In genomic region chr19:3507371-3508120, GRCh38 we compare ENCODE assay signal across 9 cellular contexts. TPM values are rescaled to one million over a fixed set of nuclear protein-coding genes. Genes with fewer than 3 reads are reported as not detected.
A peak's percentile ranks its signal among the peaks of the same experiment; 100 is the strongest.
DNase-seq lines count a peak whose midpoint lies in the region; ATAC-seq, FAIRE-seq and TF ChIP-seq lines count a peak whose summit lies in the region.
"Had no signal": no experiment of that assay in that cellular context is flagged by ENCODE, and none has a peak within 500 bp of the region (broad histone marks: within the 10 kb centered on the region; RNA-seq: fewer than 3 reads in every experiment).

No MANE protein-coding gene starts in this region.

- POLR2A ChIA-PET in CD8-positive, alpha-beta memory T cell (lab: Charles Lee), result no interaction called here
- POLR2A ChIA-PET in OCI-LY7 (lab: Charles Lee), result no interaction called here

- H3K4me2 ChIP-seq in OCI-LY7 (ENCODE audit: low read length), result peak overlapping the region; percentile 85

- H3K4me3 ChIP-seq in CD8-positive, alpha-beta memory T cell (ENCODE audit: low read length), result peak overlapping the region; percentile 63
- H3K4me3 ChIP-seq in OCI-LY7 (ENCODE audit: low read depth, low read length, poor library complexity, severe bottlenecking) (peak overlapping the region; percentile 100), breast epithelium (peak overlapping the region; percentile 86 to 100 (median 91)), liver (ENCODE audit: low read depth in 1 of 3, low read length in 3 of 3) (peak overlapping the region; percentile 70 to 90 (median 77)), stomach (peak overlapping the region; percentile 88 to 100 (median 98))

- BruUV-seq in OCI-LY7 (replicated peaks; lab: Mats Ljungman, UMichigan), result TSS peak; percentile 62

- intact Hi-C loops in OCI-LY7 (cut with micrococcal nuclease; ENCODE audit: unreplicated experiment) (loop anchor here (5.0 kb wide), 1 partner anchor 65 kb away; the partner anchor contains the start of gene HMG20B), breast epithelium (cut with DNase I; ENCODE audit: low total_unique reads) (no loop called here), stomach (cut with DNase I; ENCODE audit: low total_unique reads) (no loop called here)

- peaks cover 0 to 50% (median 0%) of the 10 kb centered on the region in 3 donors for H3K36me3 Mint-ChIP-seq in CD8-positive, alpha-beta memory T cell

- TF ChIP-seq EP300 in stomach (IDR thresholded peaks at IDR 0.05), result no peak

- H3K9me3 ChIP-seq in CD8-positive, alpha-beta memory T cell (ENCODE audit: low read length), result no peaks in the 10 kb centered on the region
- no peaks in the 10 kb centered on the region for H3K9me3 ChIP-seq in OCI-LY7 (ENCODE audit: low read length)
- H3K9me3 ChIP-seq in breast epithelium, result no peaks in the 10 kb centered on the region
- no peaks in the 10 kb centered on the region for H3K9me3 ChIP-seq in liver (ENCODE audit: control insufficient read depth in 4 of 4, low read length in 3 of 4)
- no peaks in the 10 kb centered on the region for H3K9me3 ChIP-seq in stomach

- H4K20me1 ChIP-seq in OCI-LY7 (ENCODE audit: insufficient read depth, low read length), result peaks cover 3% of the 10 kb centered on the region; the same call in 1 of the 2 replicates

- H3K27ac Mint-ChIP-seq in CD8-positive, alpha-beta memory T cell, result peak overlapping the region; percentile 61 to 99 (median 92)

- no peaks in the 10 kb centered on the region for H3K9me2 ChIP-seq in OCI-LY7 (ENCODE audit: insufficient read depth, low read length)

- CTCF ChIA-PET in CD8-positive, alpha-beta memory T cell (lab: Charles Lee), result no interaction called here
- CTCF ChIA-PET in OCI-LY7 (lab: Charles Lee; ENCODE audit: unreplicated experiment), result no interaction called here

- no peaks in the 10 kb centered on the region for H3K9me3 Mint-ChIP-seq in CD8-positive, alpha-beta memory T cell

- peak overlapping the region; percentile 65 to 80 for H3K9ac ChIP-seq in liver (ENCODE audit: low read depth in 1 of 2, low read length in 2 of 2)

- no peak for FAIRE-seq in H54 (lab: Jason Lieb, UNC)

- H3K79me2 ChIP-seq in OCI-LY7 (ENCODE audit: insufficient read depth, low read depth, low read length), result peaks cover 31% of the 10 kb centered on the region

- no peak for TF ChIP-seq POLR2A in breast epithelium (IDR thresholded peaks at IDR 0.05)
- TF ChIP-seq POLR2A in stomach (IDR thresholded peaks at IDR 0.05), result no peak
- no peak for TF ChIP-seq POLR2A in H54 (IDR thresholded peaks at IDR 0.05; ENCODE audit: low read depth, low read length)
- no peak for TF ChIP-seq POLR2A in GM18505 (IDR thresholded peaks at IDR 0.05; ENCODE audit: borderline replicate concordance, extremely low read depth, insufficient read depth, insufficient read length)

- 18% methylated on average over 31 of the region's 31 CpGs for WGBS in liver
- 10 to 21% (median 18%) methylated on average over 12 to 31 of the region's 31 CpGs for WGBS in stomach, 5 donors

- peak overlapping the region; percentile 83 for H3K27ac ChIP-seq in CD8-positive, alpha-beta memory T cell (ENCODE audit: low read depth, low read length)
- no peak overlapping the region for H3K27ac ChIP-seq in OCI-LY7 (ENCODE audit: low read depth, low read length, poor library complexity, severe bottlenecking)
- H3K27ac ChIP-seq in breast epithelium, result peak overlapping the region; percentile 95 to 98
- H3K27ac ChIP-seq in liver (ENCODE audit: low read depth in 1 of 2, low read length in 2 of 2), result peak overlapping the region; percentile 81 to 83
- H3K27ac ChIP-seq in stomach, result peak overlapping the region; percentile 25 to 95 (median 92)

- no peak for TF ChIP-seq RAD21 in liver (IDR thresholded peaks at IDR 0.05)

- TF ChIP-seq CTCF in OCI-LY7 (conservative IDR thresholded peaks at IDR 0.05; ENCODE audit: low read length) (no peak), breast epithelium (IDR thresholded peaks at IDR 0.05) (no peak), liver (IDR thresholded peaks at IDR 0.05; ENCODE audit: low read depth, low read length, missing input control) (no peak), stomach (IDR thresholded peaks at IDR 0.05) (no peak)

- H3K27me3 Mint-ChIP-seq in CD8-positive, alpha-beta memory T cell, result peaks cover 0 to 3% of the 10 kb centered on the region in 2 donors

- H2AFZ ChIP-seq in OCI-LY7 (ENCODE audit: low read length), result no peak overlapping the region

- peak overlapping the region; percentile 86 to 96 (median 89) for H3K4me3 Mint-ChIP-seq in CD8-positive, alpha-beta memory T cell

- peaks cover 7% of the 10 kb centered on the region for H3K36me3 ChIP-seq in CD8-positive, alpha-beta memory T cell (ENCODE audit: insufficient read depth, low read length)
- H3K36me3 ChIP-seq in OCI-LY7 (ENCODE audit: insufficient read depth, low read length) (peaks cover 33% of the 10 kb centered on the region; the same call in 1 of the 2 replicates), breast epithelium (no peaks in the 10 kb centered on the region), liver (ENCODE audit: control insufficient read depth in 4 of 4, insufficient read depth in 3 of 4, low read depth in 1 of 4, low read length in 3 of 4) (no peaks in the 10 kb centered on the region), stomach (peaks cover 8 to 37% (median 28%) of the 10 kb centered on the region in 4 donors)

- H3K4me1 Mint-ChIP-seq in CD8-positive, alpha-beta memory T cell, result peaks cover 43 to 63% (median 46%) of the 10 kb centered on the region in 3 donors

- DNase-seq in CD8-positive, alpha-beta memory T cell, result peak in 3 of 5 donors; percentile 11 to 69 (median 21)
- DNase-seq in OCI-LY7 (ENCODE audit: low spot score), result no peak
- peak in 1 of 2 donors; percentile 51 for DNase-seq in breast epithelium (ENCODE audit: low spot score in 2 of 2)
- DNase-seq in stomach, result peak; percentile 35
- no peak for DNase-seq in H54 (ENCODE audit: insufficient read length, low spot score)
- DNase-seq in germinal center (ENCODE audit: low spot score), result no peak

- H3K27me3 ChIP-seq in CD8-positive, alpha-beta memory T cell (ENCODE audit: insufficient read depth, low read length, poor library complexity, severe bottlenecking), result no peaks in the 10 kb centered on the region
- H3K27me3 ChIP-seq in breast epithelium (no peaks in the 10 kb centered on the region), liver (ENCODE audit: control insufficient read depth in 4 of 4, insufficient read depth in 4 of 4, low read length in 3 of 4) (no peaks in the 10 kb centered on the region), stomach (no peaks in the 10 kb centered on the region)

- no peak for ATAC-seq in GM18505 (IDR thresholded peaks at IDR 0.05; ENCODE audit: unreplicated experiment)

- H3K4me1 ChIP-seq in CD8-positive, alpha-beta memory T cell (ENCODE audit: insufficient read depth, low read length), result peaks cover 25% of the 10 kb centered on the region
- H3K4me1 ChIP-seq in OCI-LY7 (ENCODE audit: insufficient read depth, low read length, poor library complexity, severe bottlenecking) (peaks cover 22% of the 10 kb centered on the region), breast epithelium (peaks cover 0 to 9% of the 10 kb centered on the region in 2 donors), liver (ENCODE audit: control insufficient read depth in 4 of 4, insufficient read depth in 4 of 4, low read length in 3 of 4) (peaks cover 13 to 64% (median 48%) of the 10 kb centered on the region in 4 donors), stomach (peaks cover 22 to 65% (median 61%) of the 10 kb centered on the region in 4 donors)

RNA-seq across cellular contexts. Expression of gene FZR1, which starts 1.4 kb away (rescaled TPM):
- 10 to 100 TPM; 36.7 to 36.9 TPM for total RNA-seq in CD8-positive, alpha-beta memory T cell
- 14.4 TPM for polyA plus RNA-seq in CD8-positive, alpha-beta memory T cell
- 39.8 and 61.2 TPM in 2 replicates for total RNA-seq in OCI-LY7 (2014; rRNA removed; shearing (Covaris generic))
- total RNA-seq in OCI-LY7 (2022) (65.3 and 67.9 TPM in 2 replicates), breast epithelium (10 to 100 TPM; 15.8 to 28.7 (median 26.5) TPM), liver (10 to 100 TPM; 17.0 to 27.3 TPM), stomach (100 to 1,000 TPM in 1 of 5 donors, 10 to 100 TPM in 3, 1 to 10 TPM in 1; 9.4 to 113 (median 31.9) TPM)
- polyA plus RNA-seq in liver (10 to 100 TPM; 18.0 to 22.5 TPM), stomach (10 to 100 TPM; 10.5 to 17.2 (median 13.9) TPM)

RNA-seq across cellular contexts. Expression of gene DOHH, which starts 7.1 kb away (rescaled TPM):
- 10 to 100 TPM; 21.3 to 21.4 TPM for total RNA-seq in CD8-positive, alpha-beta memory T cell
- polyA plus RNA-seq in CD8-positive, alpha-beta memory T cell, result 14.0 TPM
- total RNA-seq in OCI-LY7 (2014; rRNA removed; shearing (Covaris generic)), result 12.3 and 13.1 TPM in 2 replicates
- total RNA-seq in OCI-LY7 (2022) (9.8 and 11.3 TPM in 2 replicates), breast epithelium (10 to 100 TPM; 11.6 to 13.4 (median 12.2) TPM), liver (10 to 100 TPM in 1 of 2 donors, 1 to 10 TPM in 1; 8.1 to 12.0 TPM), stomach (10 to 100 TPM in 2 of 5 donors, 1 to 10 TPM in 1, under 1 TPM in 1, not detected in 1; 0.45 to 21.7 (median 11.1) TPM)
- polyA plus RNA-seq in liver (10 to 100 TPM in 1 of 2 donors, 1 to 10 TPM in 1; 1.4 to 10.2 TPM), stomach (10 to 100 TPM; 10.7 to 14.1 (median 13.6) TPM)

RNA-seq across cellular contexts. Expression of gene SMIM44, which starts 24.3 kb away (rescaled TPM):
- not detected for total RNA-seq in CD8-positive, alpha-beta memory T cell
- not detected for polyA plus RNA-seq in CD8-positive, alpha-beta memory T cell
- not detected in 2 replicates for total RNA-seq in OCI-LY7 (2014; rRNA removed; shearing (Covaris generic))
- not detected in 2 replicates for total RNA-seq in OCI-LY7 (2022)
- not detected for total RNA-seq in breast epithelium
- total RNA-seq in liver, result not detected
- polyA plus RNA-seq in liver, result not detected
- total RNA-seq in stomach, result not detected
- 1 to 10 TPM in 1 of 3 donors, not detected in 2; 2.7 TPM for polyA plus RNA-seq in stomach
- total RNA-seq: renal cortical epithelial cell had no signal

RNA-seq across cellular contexts. Expression of gene SMIM24, which starts 27.2 kb away (rescaled TPM):
- total RNA-seq in CD8-positive, alpha-beta memory T cell, result not detected
- 0.66 TPM for polyA plus RNA-seq in CD8-positive, alpha-beta memory T cell
- total RNA-seq in OCI-LY7 (2014; rRNA removed; shearing (Covaris generic)), result 9.9 and 14.4 TPM in 2 replicates
- total RNA-seq in OCI-LY7 (2022) (6.8 and 11.3 TPM in 2 replicates), breast epithelium (1 to 10 TPM in 2 of 3 donors, not detected in 1; 2.0 to 6.7 TPM), liver (1 to 10 TPM in 1 of 2 donors, under 1 TPM in 1; 0.17 to 2.8 TPM), stomach (100 to 1,000 TPM in 1 of 5 donors, 10 to 100 TPM in 1, 1 to 10 TPM in 2, not detected in 1; 1.4 to 178 (median 38.3) TPM)
- polyA plus RNA-seq in liver (10 to 100 TPM in 1 of 2 donors, 1 to 10 TPM in 1; 2.7 to 13.7 TPM), stomach (100 to 1,000 TPM in 1 of 3 donors, 10 to 100 TPM in 2; 14.1 to 116 (median 68.7) TPM)

RNA-seq across cellular contexts. Expression of gene TEKTIP1, which starts 31.4 kb away (rescaled TPM):
- 1 to 10 TPM; 1.0 to 1.2 TPM for total RNA-seq in CD8-positive, alpha-beta memory T cell
- 0.38 TPM for polyA plus RNA-seq in CD8-positive, alpha-beta memory T cell
- total RNA-seq in OCI-LY7 (2014; rRNA removed; shearing (Covaris generic)), result 0.44 and 1.1 TPM in 2 replicates
- total RNA-seq in OCI-LY7 (2022) (7.0 and 9.7 TPM in 2 replicates), breast epithelium (1 to 10 TPM in 1 of 3 donors, not detected in 2; 2.0 TPM), liver (under 1 TPM in 1 of 2 donors, not detected in 1; 0.17 TPM), stomach (not detected)
- polyA plus RNA-seq in liver (not detected), stomach (under 1 TPM in 2 of 3 donors, not detected in 1; 0.28 to 1.00 TPM)
- total RNA-seq: renal cortical epithelial cell had no signal

Comparison
In these comparisons a context has a peak if more than half of its experiments do, and no peak if none do; other contexts are left out.
1. DNase-seq: peak in CD8-positive, alpha-beta memory T cell (3 of 5) and stomach (single experiment); none in OCI-LY7 (single experiment), H54 (single experiment) and germinal center (single experiment).
2. Peak in every context shown above with its lines, with median percentiles within 50 percentile points of each other: H3K4me3 ChIP-seq.